13 cellular contexts compared by ENCODE assay signal in the genomic region with DNA sequence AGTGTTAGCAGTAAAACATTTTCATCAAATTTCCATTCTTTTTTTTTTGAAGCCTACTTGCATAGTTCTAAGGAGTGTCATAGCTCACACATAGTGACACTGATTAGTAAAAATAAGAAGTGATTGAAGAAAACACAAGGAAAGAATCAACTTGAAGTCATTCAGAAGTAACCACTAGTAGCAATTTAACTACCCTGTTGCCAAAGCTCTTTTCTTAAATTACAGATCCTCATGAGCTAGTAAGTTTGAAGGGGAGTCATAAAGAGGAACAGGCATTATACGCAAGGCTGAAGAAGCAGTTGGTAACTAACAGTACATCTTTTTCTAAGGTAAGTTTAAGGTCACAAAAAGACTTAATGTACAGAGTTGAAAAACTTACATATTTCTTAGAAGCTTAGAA.
DNase-seq lines count a peak whose midpoint lies in the region; ATAC-seq and TF ChIP-seq lines count a peak whose summit lies in the region.
"Had no signal": no experiment of that assay in that cellular context is flagged by ENCODE, and none has a peak within 500 bp of the region (broad histone marks: within the 10 kb centered on the region; RNA-seq: fewer than 3 reads in every experiment).

No MANE protein-coding gene starts in this region.

- H3K36me3 Mint-ChIP-seq in activated CD8-positive, alpha-beta memory T cell treated with anti-CD3 and anti-CD28 coated beads, Interleukin-2, amount 10 ng/mL, durations not matched to agents 7 days and 5 days, result peaks cover 20% of the 10 kb centered on the region
- H3K36me3 Mint-ChIP-seq in activated naive CD8-positive, alpha-beta T cell treated with anti-CD3 and anti-CD28 coated beads, Interleukin-2, amount 50 U/mL, for 24 hours (ENCODE audit: low read depth), result no peaks in the 10 kb centered on the region

- in situ Hi-C loops in G401 (cut with HindIII; ENCODE audit: low sequenced_read_pairs), result no loop called here

- no peak for TF ChIP-seq CTCF in NB4 (IDR thresholded peaks at IDR 0.05; ENCODE audit: low read depth, low read length)

- H3K4me1 Mint-ChIP-seq in activated CD8-positive, alpha-beta memory T cell treated with anti-CD3 and anti-CD28 coated beads, Interleukin-2, amount 10 ng/mL, durations not matched to agents 7 days and 5 days, result peaks cover 23% of the 10 kb centered on the region
- H3K4me1 Mint-ChIP-seq in activated naive CD8-positive, alpha-beta T cell treated with anti-CD3 and anti-CD28 coated beads, Interleukin-2, amount 50 U/mL, for 24 hours, result peaks cover 36% of the 10 kb centered on the region
- peaks cover 24% of the 10 kb centered on the region for H3K4me1 Mint-ChIP-seq in stimulated activated naive CD8-positive, alpha-beta T cell treated with anti-CD3 and anti-CD28 coated beads, Interleukin-15, amount 100 ng/mL, for 72 hours

- ATAC-seq in activated CD8-positive, alpha-beta memory T cell treated with anti-CD3 and anti-CD28 coated beads, Interleukin-2, amount 10 ng/mL, durations not matched to agents 7 days and 5 days, result no peak
- ATAC-seq in activated naive CD8-positive, alpha-beta T cell treated with anti-CD3 and anti-CD28 coated beads, Interleukin-2, amount 50 U/mL, for 24 hours, result peak; percentile 7
- peak; percentile 3 for ATAC-seq in stimulated activated naive CD8-positive, alpha-beta T cell treated with anti-CD3 and anti-CD28 coated beads, Interleukin-15, amount 100 ng/mL, for 72 hours
- no peak for ATAC-seq in HG02885 (IDR thresholded peaks at IDR 0.05; ENCODE audit: poor library complexity, unreplicated experiment)

- no peaks in the 10 kb centered on the region for H3K9me3 Mint-ChIP-seq in activated CD8-positive, alpha-beta memory T cell treated with anti-CD3 and anti-CD28 coated beads, Interleukin-2, amount 10 ng/mL, durations not matched to agents 7 days and 5 days (ENCODE audit: low read depth)
- H3K9me3 Mint-ChIP-seq in activated naive CD8-positive, alpha-beta T cell treated with anti-CD3 and anti-CD28 coated beads, Interleukin-2, amount 50 U/mL, for 24 hours, result no peaks in the 10 kb centered on the region
- no peaks in the 10 kb centered on the region for H3K9me3 Mint-ChIP-seq in stimulated activated naive CD8-positive, alpha-beta T cell treated with anti-CD3 and anti-CD28 coated beads, Interleukin-15, amount 100 ng/mL, for 72 hours
- H3K9me3 Mint-ChIP-seq: naive thymus-derived CD8-positive, alpha-beta T cell had no signal

- no peak for TF ChIP-seq POLR2A in NB4 (IDR thresholded peaks at IDR 0.05; ENCODE audit: extremely low read depth, insufficient read length)

- CTCF ChIA-PET in activated CD8-positive, alpha-beta memory T cell treated with anti-CD3 and anti-CD28 coated beads, Interleukin-2, amount 10 ng/mL, durations not matched to agents 7 days and 5 days (lab: Charles Lee), result interaction anchor here (0.9 to 2.5 kb wide), 5 partner anchors 9 to 179 kb away, joined by 3 to 13 read pairs (median 6); no protein-coding TSS in a partner anchor

- peak overlapping the region; percentile 89 for H3K4me3 ChIP-seq in NB4 (ENCODE audit: low read depth, low read length)
- H3K4me3 ChIP-seq: lung, tibial artery had no signal

- H3K4me3 Mint-ChIP-seq in activated CD8-positive, alpha-beta memory T cell treated with anti-CD3 and anti-CD28 coated beads, Interleukin-2, amount 10 ng/mL, durations not matched to agents 7 days and 5 days, result peak overlapping the region; percentile 85
- no peak overlapping the region for H3K4me3 Mint-ChIP-seq in activated naive CD8-positive, alpha-beta T cell treated with anti-CD3 and anti-CD28 coated beads, Interleukin-2, amount 50 U/mL, for 24 hours
- H3K4me3 Mint-ChIP-seq in stimulated activated naive CD8-positive, alpha-beta T cell treated with anti-CD3 and anti-CD28 coated beads, Interleukin-15, amount 100 ng/mL, for 72 hours, result no peak overlapping the region
- H3K4me3 Mint-ChIP-seq: activated naive CD8-positive, alpha-beta T cell had no signal

- DNase-seq in activated CD8-positive, alpha-beta memory T cell treated with anti-CD3 and anti-CD28 coated beads, Interleukin-2, amount 10 ng/mL, durations not matched to agents 7 days and 5 days, result no peak
- DNase-seq in activated CD8-positive, alpha-beta memory T cell treated with anti-CD3 and anti-CD28 coated beads for 24 hours, result no peak
- DNase-seq in NB4 (ENCODE audit: low read depth), result peak; percentile 64
- DNase-seq in activated naive CD8-positive, alpha-beta T cell treated with anti-CD3 and anti-CD28 coated beads, Interleukin-2, amount 50 U/mL, for 24 hours, result no peak
- no peak for DNase-seq in stimulated activated naive CD8-positive, alpha-beta T cell treated with anti-CD3 and anti-CD28 coated beads, Interleukin-15, amount 100 ng/mL, for 72 hours
- DNase-seq in NCI-H1436 treated with DMSO at 0.1 percent for 48 hours (lab: John Stamatoyannopoulos, UW), result no peak
- no peak for DNase-seq in G401 (ENCODE audit: low spot score)
- DNase-seq: NCI-H1694, tibial artery had no signal

- H3K27me3 Mint-ChIP-seq in activated CD8-positive, alpha-beta memory T cell treated with anti-CD3 and anti-CD28 coated beads, Interleukin-2, amount 10 ng/mL, durations not matched to agents 7 days and 5 days, result no peaks in the 10 kb centered on the region
- H3K27me3 Mint-ChIP-seq in activated naive CD8-positive, alpha-beta T cell treated with anti-CD3 and anti-CD28 coated beads, Interleukin-2, amount 50 U/mL, for 24 hours, result no peaks in the 10 kb centered on the region
- H3K27me3 Mint-ChIP-seq in stimulated activated naive CD8-positive, alpha-beta T cell treated with anti-CD3 and anti-CD28 coated beads, Interleukin-15, amount 100 ng/mL, for 72 hours, result no peaks in the 10 kb centered on the region
- H3K27me3 Mint-ChIP-seq: activated naive CD8-positive, alpha-beta T cell; naive thymus-derived CD8-positive, alpha-beta T cell had no signal

- peak overlapping the region; percentile 99 for H3K27ac Mint-ChIP-seq in activated CD8-positive, alpha-beta memory T cell treated with anti-CD3 and anti-CD28 coated beads, Interleukin-2, amount 10 ng/mL, durations not matched to agents 7 days and 5 days
- peak overlapping the region; percentile 98 for H3K27ac Mint-ChIP-seq in activated naive CD8-positive, alpha-beta T cell treated with anti-CD3 and anti-CD28 coated beads, Interleukin-2, amount 50 U/mL, for 24 hours
- H3K27ac Mint-ChIP-seq in stimulated activated naive CD8-positive, alpha-beta T cell treated with anti-CD3 and anti-CD28 coated beads, Interleukin-15, amount 100 ng/mL, for 72 hours, result peak overlapping the region in 1 of 2 donors; percentile 99
- H3K27ac Mint-ChIP-seq: activated naive CD8-positive, alpha-beta T cell had no signal

Comparison
In these comparisons a context has a peak if more than half of its experiments do, and no peak if none do; other contexts are left out.
1. ATAC-seq: peak in activated naive CD8-positive, alpha-beta T cell treated with anti-CD3 and anti-CD28 coated beads, Interleukin-2, amount 50 U/mL, for 24 hours (single experiment) and stimulated activated naive CD8-positive, alpha-beta T cell treated with anti-CD3 and anti-CD28 coated beads, Interleukin-15, amount 100 ng/mL, for 72 hours (single experiment); none in activated CD8-positive, alpha-beta memory T cell treated with anti-CD3 and anti-CD28 coated beads, Interleukin-2, amount 10 ng/mL, durations not matched to agents 7 days and 5 days (single experiment) and HG02885 (single experiment).